8 cellular contexts compared by ENCODE assay signal in the genomic region with DNA sequence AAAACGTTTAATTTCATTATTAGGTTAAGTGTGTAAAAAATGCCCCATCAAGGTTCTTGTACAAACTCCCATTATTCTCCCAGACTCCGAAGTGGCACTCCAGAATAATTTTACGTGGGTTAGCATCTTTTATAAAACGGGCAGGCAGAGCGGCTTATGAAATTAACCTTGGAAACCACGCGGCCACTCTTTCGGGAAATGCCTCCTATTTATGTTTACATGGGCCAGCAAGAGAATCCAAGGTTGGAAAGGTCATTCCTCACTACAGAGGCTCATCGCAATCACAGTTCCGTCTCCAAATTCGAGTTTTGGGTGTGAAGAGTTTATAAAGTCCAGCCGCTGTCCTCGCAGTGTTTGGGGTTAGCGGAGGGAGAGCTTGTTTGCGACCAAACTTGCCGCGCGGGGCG. TPM values are rescaled to one million over a fixed set of nuclear protein-coding genes. Genes with fewer than 3 reads are reported as not detected.
DNase-seq lines count a peak whose midpoint lies in the region; ATAC-seq and TF ChIP-seq lines count a peak whose summit lies in the region.

No MANE protein-coding gene starts in this region.

- no peaks in the 10 kb centered on the region for H3K36me3 ChIP-seq in iPS-18a (ENCODE audit: control insufficient read depth, low read depth, low read length)
- H3K36me3 ChIP-seq in suprapubic skin: no peaks in the 10 kb centered on the region

- peaks cover 16% of the 10 kb centered on the region for H3K4me1 Mint-ChIP-seq in activated CD4-positive, alpha-beta memory T cell treated with anti-CD3 and anti-CD28 coated beads for 36 hours (ENCODE audit: low read depth)

- CTCF ChIA-PET in activated CD4-positive, alpha-beta memory T cell treated with anti-CD3 and anti-CD28 coated beads for 36 hours (lab: Charles Lee): interaction anchor here (1.2 to 5.0 kb wide), 4 partner anchors 14 to 59 kb away, joined by 5 to 36 read pairs (median 20); no protein-coding TSS in a partner anchor

- H3K4me1 ChIP-seq in iPS-18a (ENCODE audit: control insufficient read depth, low read depth, low read length) (peaks cover 22% of the 10 kb centered on the region), suprapubic skin (peaks cover 37% of the 10 kb centered on the region)

- H3K27me3 ChIP-seq in iPS-18a (ENCODE audit: control insufficient read depth, insufficient read depth, low read length) (no peaks in the 10 kb centered on the region), suprapubic skin (no peaks in the 10 kb centered on the region)

- H3K4me3 Mint-ChIP-seq in activated CD4-positive, alpha-beta memory T cell treated with anti-CD3 and anti-CD28 coated beads for 36 hours: peak overlapping the region; percentile 76

- H3K27ac ChIP-seq in iPS-18a (ENCODE audit: low read length) (peak overlapping the region; percentile 64), suprapubic skin (peak overlapping the region; percentile 97)

- POLR2A ChIA-PET in activated CD4-positive, alpha-beta memory T cell treated with anti-CD3 and anti-CD28 coated beads for 36 hours (lab: Charles Lee): interaction anchor here (0.9 to 2.3 kb wide), 3 partner anchors 33 to 128 kb away, joined by 4 to 11 read pairs (median 8); a partner anchor contains a TSS

- TF ChIP-seq CTCF in suprapubic skin (IDR thresholded peaks at IDR 0.05): no peak

- WGBS in suprapubic skin: 4% methylated on average over 9 of the region's 19 CpGs

- no peak for TF ChIP-seq POLR2A in suprapubic skin (IDR thresholded peaks at IDR 0.05)

- no peak for ATAC-seq in HG03095 (IDR thresholded peaks at IDR 0.05; ENCODE audit: unreplicated experiment)

- TF ChIP-seq EP300 in suprapubic skin (IDR thresholded peaks at IDR 0.05): no peak

- peak overlapping the region; percentile 60 for H3K4me3 ChIP-seq in iPS-18a (ENCODE audit: low read length)
- H3K4me3 ChIP-seq in suprapubic skin: peak overlapping the region; percentile 82

- H3K9ac ChIP-seq in iPS-18a (ENCODE audit: low read length): peak overlapping the region; percentile 83

- no peaks in the 10 kb centered on the region for H3K9me3 Mint-ChIP-seq in activated CD4-positive, alpha-beta memory T cell treated with anti-CD3 and anti-CD28 coated beads for 36 hours

- peak; percentile 19 for DNase-seq in SHP77 treated with DMSO at 0.1 percent for 48 hours (lab: John Stamatoyannopoulos, UW)
- no peak for DNase-seq in SHP77 (lab: John Stamatoyannopoulos, UW)
- no peak for DNase-seq in activated CD4-positive, alpha-beta memory T cell treated with anti-CD3 and anti-CD28 coated beads for 36 hours
- DNase-seq in suprapubic skin (ENCODE audit: low spot score in 2 of 2): no peak
- DNase-seq in head of caudate nucleus: no peak
- no peak for DNase-seq in cortex of kidney (lab: John Stamatoyannopoulos, UW)

- H3K27ac Mint-ChIP-seq in activated CD4-positive, alpha-beta memory T cell treated with anti-CD3 and anti-CD28 coated beads for 36 hours: peak overlapping the region; percentile 62

- H3K27me3 Mint-ChIP-seq in activated CD4-positive, alpha-beta memory T cell treated with anti-CD3 and anti-CD28 coated beads for 36 hours: peaks cover 7% of the 10 kb centered on the region

- intact Hi-C loops in activated CD4-positive, alpha-beta memory T cell treated with anti-CD3 and anti-CD28 coated beads for 36 hours (cut with micrococcal nuclease): loop anchor here (2.0 to 5.0 kb wide), 5 partner anchors 41 to 1453 kb away; a partner anchor contains a TSS
- intact Hi-C loops in head of caudate nucleus (cut with DNase I): loop anchor here (5.0 kb wide), 1 partner anchor 33 kb away; no protein-coding TSS in a partner anchor

- H3K36me3 Mint-ChIP-seq in activated CD4-positive, alpha-beta memory T cell treated with anti-CD3 and anti-CD28 coated beads for 36 hours: peaks cover 2% of the 10 kb centered on the region

- no peaks in the 10 kb centered on the region for H3K9me3 ChIP-seq in iPS-18a (ENCODE audit: control insufficient read depth, low read depth, low read length)
- no peaks in the 10 kb centered on the region for H3K9me3 ChIP-seq in suprapubic skin

RNA-seq across cellular contexts. Expression of a gene that starts 1.2 kb away (rescaled TPM):
- 10 to 100 TPM; 20.3 to 21.6 TPM for total RNA-seq in activated CD4-positive, alpha-beta memory T cell treated with anti-CD3 and anti-CD28 coated beads for 36 hours
- 100 to 1,000 TPM; 234 to 396 (median 363) TPM for total RNA-seq in suprapubic skin

Comparison
In these comparisons a context has a peak if more than half of its experiments do, and no peak if none do; other contexts are left out.
1. RNA of a gene that starts 1.2 kb away (total RNA-seq): 234 to 396 TPM in suprapubic skin; 20.3 to 21.6 TPM in activated CD4-positive, alpha-beta memory T cell treated with anti-CD3 and anti-CD28 coated beads for 36 hours; every median in the first group is over 10 times any median in the second.